ENCODE assay signal across 24 cellular contexts in genomic region chr7:26497801-26498596, GRCh38.
"Had no signal": no experiment of that assay in that cellular context is flagged by ENCODE, and none has a peak within 500 bp of the region (broad histone marks: within the 10 kb centered on the region; RNA-seq: fewer than 3 reads in every experiment).

No MANE protein-coding gene starts in this region.

- H3K36me3 Mint-ChIP-seq: activated naive CD8-positive, alpha-beta T cell; naive thymus-derived CD4-positive, alpha-beta T cell had no signal

- H3K27me3 ChIP-seq: body of pancreas, colonic mucosa, left lung, neutrophil, tibial nerve, uterus had no signal

- H3K27me3 Mint-ChIP-seq: activated naive CD8-positive, alpha-beta T cell had no signal

- H3K27ac ChIP-seq: colonic mucosa, left lung, neutrophil, tibial nerve, uterus had no signal

- H3K27ac Mint-ChIP-seq: activated B cell treated with CpG ODN at 0.5 μM for 24 hours; activated CD8-positive, alpha-beta T cell treated with anti-CD3 and anti-CD28 coated beads, Interleukin-2, amount 10 ng/mL, durations not matched to agents 7 days and 5 days; activated naive CD8-positive, alpha-beta T cell; activated T-cell treated with anti-CD3 and anti-CD28 coated beads, Interleukin-2, amount 50 U/mL, for 72 hours had no signal

- H3K9me3 ChIP-seq: body of pancreas, colonic mucosa, left lung, mucosa of descending colon, neutrophil, tibial nerve, uterus had no signal

- DNase-seq: activated B cell treated with CpG ODN at 0.5 μM for 24 hours; activated CD4-positive, alpha-beta T cell treated with anti-CD3 and anti-CD28 coated beads for 48 hours; activated CD8-positive, alpha-beta memory T cell treated with anti-CD3 and anti-CD28 coated beads, Interleukin-2, amount 50 U/mL, for 48 hours; activated CD8-positive, alpha-beta T cell treated with anti-CD3 and anti-CD28 coated beads, Interleukin-2, amount 10 ng/mL, durations not matched to agents 7 days and 5 days; activated gamma-delta T cell treated with Interleukin-2 at 50 U/mL for 16 hours; activated T-cell treated with anti-CD3 and anti-CD28 coated beads, Interleukin-2, amount 50 U/mL, for 72 hours; amygdala; body of pancreas; central memory CD4-positive, alpha-beta T cell; colonic mucosa; foreskin fibroblast; left lung; mammary epithelial cell; mucosa of descending colon; naive thymus-derived CD4-positive, alpha-beta T cell; retina; stimulated activated CD4-positive, alpha-beta T cell treated with anti-CD3 and anti-CD28 coated beads, Interleukin-15, amount 100 ng/mL, for 24 hours; stimulated activated CD4-positive, alpha-beta T cell treated with anti-CD3 and anti-CD28 coated beads, Interleukin-4, amount 100 ng/mL, for 1 hour; stimulated activated naive CD4-positive, alpha-beta T cell; T-helper 2 cell; uterus had no signal

- H3K9me3 Mint-ChIP-seq: activated B cell treated with CpG ODN at 0.5 μM for 24 hours; activated T-cell treated with anti-CD3 and anti-CD28 coated beads, Interleukin-2, amount 50 U/mL, for 72 hours; naive thymus-derived CD4-positive, alpha-beta T cell had no signal

- H3K36me3 ChIP-seq: colonic mucosa, left lung, neutrophil, tibial nerve, uterus had no signal

- H3K4me1 ChIP-seq: colonic mucosa, tibial nerve, uterus had no signal

- H3K4me3 Mint-ChIP-seq: activated B cell treated with CpG ODN at 0.5 μM for 24 hours; activated CD8-positive, alpha-beta T cell treated with anti-CD3 and anti-CD28 coated beads, Interleukin-2, amount 10 ng/mL, durations not matched to agents 7 days and 5 days; activated naive CD8-positive, alpha-beta T cell; activated T-cell treated with anti-CD3 and anti-CD28 coated beads, Interleukin-2, amount 50 U/mL, for 72 hours; naive thymus-derived CD4-positive, alpha-beta T cell had no signal

- ATAC-seq: activated CD8-positive, alpha-beta T cell treated with anti-CD3 and anti-CD28 coated beads, Interleukin-2, amount 10 ng/mL, durations not matched to agents 7 days and 5 days; activated T-cell treated with anti-CD3 and anti-CD28 coated beads, Interleukin-2, amount 50 U/mL, for 72 hours; body of pancreas; left lung; mucosa of descending colon; naive thymus-derived CD4-positive, alpha-beta T cell had no signal

- H3K4me1 Mint-ChIP-seq: activated B cell treated with CpG ODN at 0.5 μM for 24 hours had no signal

- H3K4me3 ChIP-seq: body of pancreas, colonic mucosa, left lung, mucosa of descending colon, tibial nerve, uterus had no signal
